Comparison of ENCODE assay signal across 9 cellular contexts in genomic region chr21:35840197-35840799, GRCh38.
DNase-seq lines count a peak whose midpoint lies in the region; ATAC-seq, FAIRE-seq and TF ChIP-seq lines count a peak whose summit lies in the region.
"Had no signal": no experiment of that assay in that cellular context is flagged by ENCODE, and none has a peak within 500 bp of the region (broad histone marks: within the 10 kb centered on the region; RNA-seq: fewer than 3 reads in every experiment).

No MANE protein-coding gene starts in this region.

- H3K9me3 Mint-ChIP-seq in mesothelial cell of epicardium = no peaks in the 10 kb centered on the region

- no peak overlapping the region for H3K27ac ChIP-seq in A549
- H3K27ac ChIP-seq in substantia nigra (ENCODE audit: low read depth, low read length, poor library complexity, severe bottlenecking) = no peak overlapping the region

- peak; percentile 72 to 81 for TF ChIP-seq RAD21 in A549 (conservative IDR thresholded peaks at IDR 0.05 in 1 of 2, IDR thresholded peaks at IDR 0.05 in 1 of 2)

- no peak overlapping the region for H3K4me3 Mint-ChIP-seq in mesothelial cell of epicardium

- no peaks in the 10 kb centered on the region for H3K9me3 ChIP-seq in A549

- FAIRE-seq in A549 (lab: Jason Lieb, UNC) = no peak

- H3K36me3 Mint-ChIP-seq in mesothelial cell of epicardium = no peaks in the 10 kb centered on the region

- TF ChIP-seq EP300 in A549 (IDR thresholded peaks at IDR 0.05) = no peak

- TF ChIP-seq CTCF in A549 (IDR thresholded peaks at IDR 0.05) (peak; percentile 77), GM12872 (IDR thresholded peaks at IDR 0.05; ENCODE audit: insufficient read depth, low read depth, low read length) (peak; percentile 77), mesothelial cell of epicardium (IDR thresholded peaks at IDR 0.05; ENCODE audit: unreplicated experiment) (peak; percentile 71)

- H3K4me1 ChIP-seq in A549 = no peaks in the 10 kb centered on the region

- POLR2A ChIA-PET in A549 (lab: Yijun Ruan, JAX) = interaction anchor here (0.6 to 2.0 kb wide), 2 partner anchors 950 to 952 kb away, joined by 7 to 12 read pairs; no protein-coding TSS in a partner anchor

- DNase-seq in A549 (ENCODE audit: low read depth in 1 of 2, low spot score in 1 of 2) (peak; percentile 5 to 72), NCI-H2107 treated with DMSO at 0.1 percent for 48 hours (lab: John Stamatoyannopoulos, UW; ENCODE audit: unreplicated experiment) (peak; percentile 73), UCSD-AML1 (lab: John Stamatoyannopoulos, UW; ENCODE audit: unreplicated experiment) (peak; percentile 11), mesothelial cell of epicardium (ENCODE audit: low spot score in 2 of 2, unreplicated experiment in 2 of 2) (no peak), substantia nigra (lab: John Stamatoyannopoulos, UW) (peak in 25 of 49 donors; percentile 1 to 68 (median 20))
- peak; percentile 39 for DNase-seq in effector CD4-positive, alpha-beta T cell

- peak in 1 of 2 experiments; percentile 62; a peak in 3 of 6 replicates for ATAC-seq in A549
- no peak for ATAC-seq in GM19351 (IDR thresholded peaks at IDR 0.05; ENCODE audit: unreplicated experiment)

- no peak overlapping the region for H3K27ac Mint-ChIP-seq in mesothelial cell of epicardium

- no peak overlapping the region for H3K4me3 ChIP-seq in A549
- H3K4me3 ChIP-seq: skin epidermis had no signal

- peaks cover 21% of the 10 kb centered on the region for H3K27me3 Mint-ChIP-seq in mesothelial cell of epicardium (ENCODE audit: low read depth)

- 48% methylated on average over 2 of the region's 2 CpGs for WGBS in A549 (ENCODE audit: missing lambda C conversion rate)

- CTCF ChIA-PET in A549 (lab: Yijun Ruan, JAX) = interaction anchor here (0.6 to 3.2 kb wide), 36 partner anchors 8 to 1473 kb away, joined by 3 to 25 read pairs (median 4); no protein-coding TSS in a partner anchor

- peaks cover 7% of the 10 kb centered on the region for H3K4me1 Mint-ChIP-seq in mesothelial cell of epicardium

- H3K4me2 ChIP-seq in A549 = no peak overlapping the region

- no peak for TF ChIP-seq POLR2A in A549 (IDR thresholded peaks at IDR 0.05; ENCODE audit: low read length)

TF ChIP-seq in A549, 52 proteins besides CTCF, POLR2A, EP300 and RAD21:
- TF ChIP-seq SMC3 (IDR thresholded peaks at IDR 0.05) (peak; percentile 60), BHLHE40 (IDR thresholded peaks at IDR 0.05; ENCODE audit: low read depth, low read length) (no peak), E2F6 (IDR thresholded peaks at IDR 0.05; ENCODE audit: borderline replicate concordance, low read depth) (no peak), BCL3 (IDR thresholded peaks at IDR 0.05) (no peak), CHD2 (IDR thresholded peaks at IDR 0.05; ENCODE audit: low read length, partially characterized antibody) (no peak)

Comparison
In these comparisons a context has a peak if more than half of its experiments do, and no peak if none do; other contexts are left out.
1. DNase-seq: peak in A549 (2 of 2), NCI-H2107 treated with DMSO at 0.1 percent for 48 hours (single experiment), UCSD-AML1 (single experiment), effector CD4-positive, alpha-beta T cell (single experiment) and substantia nigra (25 of 49); none in mesothelial cell of epicardium (0 of 2).
2. Peak in every context shown above with its lines, with median percentiles within 50 percentile points of each other: CTCF ChIP-seq.